20 cellular contexts compared by ENCODE assay signal in genomic region chr10:61172182-61172926, GRCh38.
"Had no signal": no experiment of that assay in that cellular context is flagged by ENCODE, and none has a peak within 500 bp of the region (broad histone marks: within the 10 kb centered on the region; RNA-seq: fewer than 3 reads in every experiment).

No MANE protein-coding gene starts in this region.

- H3K36me3 ChIP-seq: neutrophil, right atrium auricular region, sigmoid colon, stomach, thoracic aorta, transverse colon had no signal

- H3K4me3 ChIP-seq: dorsolateral prefrontal cortex, right atrium auricular region, sigmoid colon, skin epidermis, stomach, thoracic aorta, transverse colon had no signal

- H3K9me3 ChIP-seq: neutrophil, stomach, thoracic aorta, transverse colon had no signal

- H3K4me1 Mint-ChIP-seq: naive thymus-derived CD4-positive, alpha-beta T cell had no signal

- H3K27me3 ChIP-seq: dorsolateral prefrontal cortex, neutrophil, right atrium auricular region, sigmoid colon, stomach, transverse colon had no signal

- H3K36me3 Mint-ChIP-seq: naive thymus-derived CD4-positive, alpha-beta T cell had no signal

- H3K27ac ChIP-seq: dorsolateral prefrontal cortex, neutrophil, right atrium auricular region, sigmoid colon, skin epidermis, stomach, thoracic aorta, transverse colon had no signal

- ATAC-seq: left lobe of liver; naive thymus-derived CD4-positive, alpha-beta T cell had no signal

- H3K27ac Mint-ChIP-seq: naive thymus-derived CD4-positive, alpha-beta T cell had no signal

- H3K4me1 ChIP-seq: sigmoid colon had no signal

- DNase-seq: cortex of kidney; dorsolateral prefrontal cortex; effector CD8-positive, alpha-beta T cell; foreskin melanocyte; head of caudate nucleus; hippocampal formation; kidney glomerular epithelial cell; mammary epithelial cell; naive thymus-derived CD4-positive, alpha-beta T cell; sigmoid colon; stimulated activated CD4-positive, alpha-beta T cell treated with anti-CD3 and anti-CD28 coated beads, Interleukin-2, amount 100 ng/mL, for 24 hours; stimulated activated naive CD4-positive, alpha-beta T cell; stomach; substantia nigra; transverse colon had no signal

- H3K4me3 Mint-ChIP-seq: naive thymus-derived CD4-positive, alpha-beta T cell had no signal
